Comparison of ENCODE assay signal across 8 cellular contexts in the genomic region with DNA sequence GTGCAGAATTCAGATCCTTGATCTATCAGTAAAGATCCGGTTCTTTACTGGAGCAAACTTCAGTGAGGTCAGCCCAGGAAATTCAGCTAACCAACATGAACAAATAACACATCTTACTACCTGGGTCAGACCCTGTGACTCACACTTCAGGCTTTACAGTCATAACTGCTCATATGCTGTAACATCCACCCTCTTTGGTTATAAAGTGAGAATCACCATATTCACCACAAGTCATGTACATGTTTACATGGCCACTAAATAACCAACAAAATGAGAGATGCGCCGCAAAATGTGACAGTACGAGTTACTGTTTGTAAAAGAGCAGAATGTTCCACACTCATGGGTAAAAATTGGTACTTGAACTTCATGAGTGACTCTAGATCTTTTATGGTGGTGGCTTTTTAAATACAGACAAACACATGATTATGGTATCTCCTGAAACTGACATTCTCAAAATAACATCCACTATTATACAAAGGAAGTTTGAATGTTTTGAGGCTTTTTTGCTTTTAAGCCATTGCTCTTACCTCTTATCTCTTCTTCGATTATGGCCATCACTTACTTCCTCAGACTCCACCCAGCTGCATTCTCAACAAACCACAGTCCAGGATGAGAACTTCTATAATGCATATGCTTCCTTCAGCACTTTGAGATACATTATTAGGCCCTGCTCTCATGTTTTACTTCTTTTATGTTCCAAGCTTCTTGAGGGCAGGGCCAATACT.
DNase-seq lines count a peak whose midpoint lies in the region; ATAC-seq, FAIRE-seq and TF ChIP-seq lines count a peak whose summit lies in the region.

No MANE protein-coding gene starts in this region.

- H3K9me3 ChIP-seq in PC-9 (ENCODE audit: insufficient read depth, low read depth): no peaks in the 10 kb centered on the region

- TF ChIP-seq CTCF in PC-9 (conservative IDR thresholded peaks at IDR 0.05): no peak
- TF ChIP-seq CTCF in bronchial epithelial cell (IDR thresholded peaks at IDR 0.05; ENCODE audit: insufficient read depth, low read length, severe bottlenecking): no peak

- H3K27me3 ChIP-seq in PC-9 (ENCODE audit: insufficient read depth, low read depth) (no peaks in the 10 kb centered on the region), bronchial epithelial cell (ENCODE audit: control insufficient read depth, insufficient read depth, low read length) (no peaks in the 10 kb centered on the region)

- FAIRE-seq in bronchial epithelial cell (lab: Jason Lieb, UNC): no peak

- no peak overlapping the region for H3K4me2 ChIP-seq in PC-9

- H4K20me1 ChIP-seq in PC-9 (ENCODE audit: insufficient read depth): no peaks in the 10 kb centered on the region

- H3K27ac ChIP-seq in PC-9: no peak overlapping the region

- H3K9me2 ChIP-seq in PC-9 (ENCODE audit: insufficient read depth): no peaks in the 10 kb centered on the region

- no peaks in the 10 kb centered on the region for H3F3A ChIP-seq in PC-9 (ENCODE audit: insufficient read depth, low read depth)

- intact Hi-C loops in PC-9 (cut with micrococcal nuclease; ENCODE audit: unreplicated experiment): no loop called here

- BruUV-seq in PC-9 (replicated peaks; lab: Mats Ljungman, UMichigan): no TSS peak

- POLR2A ChIA-PET in PC-9 (lab: Charles Lee; ENCODE audit: unreplicated experiment): no interaction called here

- no peaks in the 10 kb centered on the region; the same call in 1 of the 2 replicates for H3K4me1 ChIP-seq in PC-9 (replicated peaks; ENCODE audit: insufficient read depth)

- peak; percentile 94 to 98 for ATAC-seq in activated CD4-positive, CD25-positive, alpha-beta regulatory T cell treated with anti-CD3 and anti-CD28 coated beads, Interleukin-2, amount 50 U/mL, for 24 hours

- no peak overlapping the region for H2AFZ ChIP-seq in PC-9

- H3K4me3 ChIP-seq in PC-9 (no peak overlapping the region), bronchial epithelial cell (ENCODE audit: low read depth, low read length) (no peak overlapping the region)

- no peaks in the 10 kb centered on the region for H3K36me3 ChIP-seq in PC-9 (ENCODE audit: low read depth)
- H3K36me3 ChIP-seq in bronchial epithelial cell (ENCODE audit: control insufficient read depth, insufficient read depth, low read length): no peaks in the 10 kb centered on the region

- CTCF ChIA-PET in PC-9 (lab: Charles Lee): no interaction called here

- no peaks in the 10 kb centered on the region for H3K79me2 ChIP-seq in PC-9 (ENCODE audit: low read depth)

- no peak for DNase-seq in activated CD4-positive, CD25-positive, alpha-beta regulatory T cell (lab: John Stamatoyannopoulos, UW)
- DNase-seq in PC-9 (peak; percentile 2 to 41), bronchial epithelial cell (ENCODE audit: low read depth) (peak; percentile 95), NCI-H2029 treated with DMSO at 0.1 percent for 48 hours (lab: John Stamatoyannopoulos, UW) (no peak), NCI-H748 treated with DMSO at 0.1 percent for 48 hours (lab: John Stamatoyannopoulos, UW) (no peak), NCI-H526 treated with DMSO at 0.1 percent for 48 hours (lab: John Stamatoyannopoulos, UW) (no peak)
- DNase-seq in stimulated activated CD8-positive, alpha-beta memory T cell treated with anti-CD3 and anti-CD28 coated beads, Interleukin-4, amount 100 ng/mL, for 24 hours (ENCODE audit: low read depth): peak; percentile 1

Comparison
In these comparisons a context has a peak if more than half of its experiments do, and no peak if none do; other contexts are left out.
1. DNase-seq: peak in PC-9 (2 of 2), bronchial epithelial cell (single experiment) and stimulated activated CD8-positive, alpha-beta memory T cell treated with anti-CD3 and anti-CD28 coated beads, Interleukin-4, amount 100 ng/mL, for 24 hours (single experiment); none in activated CD4-positive, CD25-positive, alpha-beta regulatory T cell (0 of 4), NCI-H2029 treated with DMSO at 0.1 percent for 48 hours (single experiment), NCI-H748 treated with DMSO at 0.1 percent for 48 hours (single experiment) and NCI-H526 treated with DMSO at 0.1 percent for 48 hours (single experiment).